ENCODE assay signal across 16 cellular contexts in the genomic region with DNA sequence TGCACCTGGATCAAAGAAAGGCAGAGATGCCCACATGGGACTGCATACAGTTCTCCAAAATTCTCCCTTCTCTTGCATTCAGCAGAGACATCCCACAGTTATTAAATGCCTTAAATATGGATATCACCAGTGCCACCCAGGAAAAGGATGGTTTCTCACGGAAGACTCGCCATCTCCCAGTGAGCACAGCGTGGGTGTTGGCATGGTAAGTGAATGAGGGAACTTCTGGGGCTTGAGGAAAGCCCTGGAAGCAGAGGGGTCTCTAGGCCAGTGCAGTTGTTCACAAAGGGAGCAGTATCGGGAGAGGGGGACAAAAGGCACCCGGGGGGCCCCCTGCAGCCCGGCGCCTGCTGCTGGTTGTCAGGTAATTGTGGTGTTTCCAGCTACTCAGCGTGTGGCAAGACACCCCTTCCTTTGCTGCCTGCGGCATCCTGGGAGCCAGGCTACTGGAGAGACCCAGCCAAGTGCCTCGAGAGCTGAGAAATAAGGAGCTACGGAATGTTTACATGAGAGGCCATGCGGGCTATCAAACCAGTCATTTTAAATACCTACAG.
"Had no signal": no experiment of that assay in that cellular context is flagged by ENCODE, and none has a peak within 500 bp of the region (broad histone marks: within the 10 kb centered on the region; RNA-seq: fewer than 3 reads in every experiment).

No MANE protein-coding gene starts in this region.

- H3K4me3 ChIP-seq: body of pancreas, pancreas, tibial nerve, uterus had no signal

- H3K27me3 ChIP-seq: body of pancreas, pancreas, uterus had no signal

- DNase-seq: activated B cell treated with CpG ODN at 0.5 μM for 24 hours; activated CD4-positive, alpha-beta T cell treated with anti-CD3 and anti-CD28 coated beads for 48 hours; activated CD8-positive, alpha-beta T cell treated with anti-CD3 and anti-CD28 coated beads for 36 hours; activated naive CD4-positive, alpha-beta T cell treated with anti-CD3 and anti-CD28 coated beads for 36 hours; activated T-cell treated with anti-CD3 and anti-CD28 coated beads, Interleukin-2, amount 50 U/mL, for 4 hours; body of pancreas; foreskin melanocyte; pancreas; stimulated activated CD4-positive, alpha-beta T cell treated with anti-CD3 and anti-CD28 coated beads, Interleukin-12 subunit alpha, Interleukin-12 subunit beta, amount 100 ng/mL, for 4 hours; stimulated activated CD4-positive, alpha-beta T cell treated with anti-CD3 and anti-CD28 coated beads, Interleukin-1b, Interleukin-23, amount 100 ng/mL, for 48 hours; stimulated activated naive CD4-positive, alpha-beta T cell treated with Interleukin-2 at 50 U/mL for 16 hours; SW 1271; uterus had no signal

- H3K27ac ChIP-seq: body of pancreas, pancreas, tibial nerve, uterus had no signal

- H3K4me1 Mint-ChIP-seq: activated B cell treated with CpG ODN at 0.5 μM for 24 hours, memory B cell had no signal

- H3K9me3 ChIP-seq: body of pancreas, pancreas, tibial nerve, uterus had no signal

- H3K4me3 Mint-ChIP-seq: activated B cell treated with CpG ODN at 0.5 μM for 24 hours; activated CD8-positive, alpha-beta T cell treated with anti-CD3 and anti-CD28 coated beads for 36 hours; activated naive CD4-positive, alpha-beta T cell treated with anti-CD3 and anti-CD28 coated beads for 36 hours; activated T-cell treated with anti-CD3 and anti-CD28 coated beads, Interleukin-2, amount 50 U/mL, for 4 hours; memory B cell; neural crest cell had no signal

- H3K9me3 Mint-ChIP-seq: activated B cell treated with CpG ODN at 0.5 μM for 24 hours; activated CD8-positive, alpha-beta T cell treated with anti-CD3 and anti-CD28 coated beads for 36 hours; activated naive CD4-positive, alpha-beta T cell treated with anti-CD3 and anti-CD28 coated beads for 36 hours; activated T-cell treated with anti-CD3 and anti-CD28 coated beads, Interleukin-2, amount 50 U/mL, for 4 hours; memory B cell had no signal

- ATAC-seq: activated CD8-positive, alpha-beta T cell treated with anti-CD3 and anti-CD28 coated beads for 36 hours; activated T-cell treated with anti-CD3 and anti-CD28 coated beads, Interleukin-2, amount 50 U/mL, for 4 hours; body of pancreas; pancreas had no signal

- H3K4me1 ChIP-seq: pancreas, tibial nerve, uterus had no signal

- H3K36me3 ChIP-seq: pancreas, tibial nerve, uterus had no signal

- H3K27ac Mint-ChIP-seq: activated B cell treated with CpG ODN at 0.5 μM for 24 hours; activated CD8-positive, alpha-beta T cell treated with anti-CD3 and anti-CD28 coated beads for 36 hours; activated naive CD4-positive, alpha-beta T cell treated with anti-CD3 and anti-CD28 coated beads for 36 hours; memory B cell had no signal
